Comparison of ENCODE assay signal across 8 cellular contexts in genomic region chr19:3699741-3700241, GRCh38. TPM values are rescaled to one million over a fixed set of nuclear protein-coding genes. Genes with fewer than 3 reads are reported as not detected.
DNase-seq lines count a peak whose midpoint lies in the region; ATAC-seq, FAIRE-seq and TF ChIP-seq lines count a peak whose summit lies in the region.

No MANE protein-coding gene starts in this region.

- POLR2A ChIA-PET in GM12878 (lab: Charles Lee) = interaction anchor here (1.2 to 3.4 kb wide), 3 partner anchors 12 to 32 kb away, joined by 3 to 13 read pairs (median 5); no protein-coding TSS in a partner anchor

- 0% methylated on average over 41 of the region's 43 CpGs for WGBS in GM12878 (ENCODE audit: insufficient coverage, insufficient replicate concordance, low lambda C conversion rate, missing lambda C conversion rate)
- WGBS in mesenchymal stem cell = under 1% methylated on average over 19 of the region's 43 CpGs

- TF ChIP-seq RAD21 in GM12878 (IDR thresholded peaks at IDR 0.05; ENCODE audit: insufficient read depth, low read depth, low read length) = no peak

- SMC1A ChIA-PET in GM12878 (lab: Charles Lee; ENCODE audit: uncharacterized antibody, unreplicated experiment) = interaction anchor here (1.5 to 1.6 kb wide), 2 partner anchors 10 to 11 kb away, joined by 4 to 5 read pairs; no protein-coding TSS in a partner anchor

- no peaks in the 10 kb centered on the region for H4K20me1 ChIP-seq in GM12878 (ENCODE audit: control insufficient read depth, insufficient read depth)

- H3K27me3 ChIP-seq in GM12878 (replicated peaks in 1 of 2; ENCODE audit: control insufficient read depth in 2 of 2, insufficient read depth in 2 of 2, low read length in 1 of 2) (no peaks in the 10 kb centered on the region), mesenchymal stem cell (ENCODE audit: control insufficient read depth in 1 of 2, insufficient read depth in 1 of 2, low read length in 2 of 2) (no peaks in the 10 kb centered on the region), uterus (no peaks in the 10 kb centered on the region)

- in situ Hi-C loops in GM12878 (cut with MboI) = loop anchor here (5.0 kb wide), 1 partner anchor 37 kb away; no protein-coding TSS in a partner anchor

- H3K27ac ChIP-seq in GM12878 (ENCODE audit: control insufficient read depth, insufficient read depth) = peak overlapping the region; percentile 69
- H3K27ac ChIP-seq in mesenchymal stem cell (ENCODE audit: low read length, poor library complexity, severe bottlenecking) = peak overlapping the region; percentile 69
- H3K27ac ChIP-seq in uterus = peak overlapping the region; percentile 80 to 88

- TF ChIP-seq EP300 in GM12878 (IDR thresholded peaks at IDR 0.05; ENCODE audit: borderline replicate concordance in 1 of 2, control insufficient read depth in 1 of 2, low read depth in 2 of 2, low read length in 2 of 2) = no peak

- peak overlapping the region; percentile 14 for H4K91ac ChIP-seq in mesenchymal stem cell (ENCODE audit: low read length)

- TF ChIP-seq CTCF in GM12878 (IDR thresholded peaks at IDR 0.05 in 2 of 3, conservative IDR thresholded peaks at IDR 0.05 in 1 of 3; ENCODE audit: control insufficient read depth in 2 of 3, extremely low read depth in 1 of 3, insufficient read depth in 1 of 3, low read depth in 3 of 3, low read length in 3 of 3) (no peak), uterus (IDR thresholded peaks at IDR 0.05) (no peak)

- CTCF ChIA-PET in GM12878 (lab: Yijun Ruan, JAX) = interaction anchor here (0.6 to 3.8 kb wide), 7 partner anchors 9 to 146 kb away, joined by 3 to 22 read pairs (median 3); no protein-coding TSS in a partner anchor

- peak overlapping the region; percentile 66 for H4K8ac ChIP-seq in mesenchymal stem cell (ENCODE audit: low read length)

- no peak for TF ChIP-seq POLR2A in GM12878 (IDR thresholded peaks at IDR 0.05; ENCODE audit: low read depth, low read length)
- no peak for TF ChIP-seq POLR2A in uterus (IDR thresholded peaks at IDR 0.05)

- H3K23ac ChIP-seq in mesenchymal stem cell (ENCODE audit: low read length in 2 of 2) = peak overlapping the region in 1 of 2 experiments; percentile 63

- H2BK120ac ChIP-seq in mesenchymal stem cell (ENCODE audit: low read depth, low read length) = peak overlapping the region; percentile 81

- RAD21 ChIA-PET in GM12878 (lab: Charles Lee; ENCODE audit: unreplicated experiment) = interaction anchor here (1.4 to 1.9 kb wide), 4 partner anchors 10 to 62 kb away, joined by 3 to 6 read pairs (median 4); partner anchors contain the start of genes APBA3 and MRPL54

- no peaks in the 10 kb centered on the region for H3K36me3 ChIP-seq in GM12878 (ENCODE audit: control insufficient read depth in 2 of 2, insufficient read depth in 2 of 2, low read length in 1 of 2)
- peaks cover 0 to 33% of the 10 kb centered on the region in 2 experiments for H3K36me3 ChIP-seq in mesenchymal stem cell (ENCODE audit: control insufficient read depth in 1 of 2, insufficient read depth in 2 of 2, low read depth in 1 of 2, low read length in 2 of 2)
- H3K36me3 ChIP-seq in uterus = no peaks in the 10 kb centered on the region

- H3K4me1 ChIP-seq in GM12878 (ENCODE audit: control insufficient read depth, insufficient read depth, low read length) (no peaks in the 10 kb centered on the region; the same call in 1 of the 2 replicates), mesenchymal stem cell (ENCODE audit: control insufficient read depth, insufficient read depth, low read depth, low read length) (peaks cover 35% of the 10 kb centered on the region), uterus (peaks cover 0 to 10% of the 10 kb centered on the region in 2 donors)

- no peaks in the 10 kb centered on the region for H3K79me1 ChIP-seq in mesenchymal stem cell (replicated peaks; ENCODE audit: low read length, poor library complexity, severe bottlenecking)

- H3K79me2 ChIP-seq in GM12878 (ENCODE audit: control insufficient read depth, insufficient read depth, low read length) = peaks cover 30% of the 10 kb centered on the region

- H3K9ac ChIP-seq in GM12878 (ENCODE audit: control insufficient read depth, insufficient read depth, low read length) = peak overlapping the region; percentile 80
- H3K9ac ChIP-seq in mesenchymal stem cell (ENCODE audit: low read length) = peak overlapping the region; percentile 92

- peak overlapping the region; percentile 88 for H3K4me3 ChIP-seq in GM12878
- peak overlapping the region; percentile 96 to 98 for H3K4me3 ChIP-seq in mesenchymal stem cell (ENCODE audit: insufficient read depth in 1 of 2, low read depth in 1 of 2, low read length in 2 of 2)
- peak overlapping the region; percentile 61 to 88 for H3K4me3 ChIP-seq in uterus

- no peak overlapping the region for H2AK5ac ChIP-seq in mesenchymal stem cell (ENCODE audit: low read length, severe bottlenecking)

- peak overlapping the region; percentile 63 for H2BK5ac ChIP-seq in mesenchymal stem cell (ENCODE audit: low read depth, low read length, poor library complexity, severe bottlenecking)

- H2BK15ac ChIP-seq in mesenchymal stem cell (ENCODE audit: low read depth, poor library complexity, severe bottlenecking) = peak overlapping the region; percentile 86

- H3K18ac ChIP-seq in mesenchymal stem cell (ENCODE audit: low read depth in 1 of 2, low read length in 2 of 2) = peak overlapping the region; percentile 80 to 98

- ATAC-seq in HG03442 (IDR thresholded peaks at IDR 0.05; ENCODE audit: unreplicated experiment) = peak; percentile 15
- no peak; the same call in 2 of the 3 replicates for ATAC-seq in GM12878
- ATAC-seq in activated CD4-positive, CD25-positive, alpha-beta regulatory T cell treated with anti-CD3 and anti-CD28 coated beads, Interleukin-2, amount 50 U/mL, for 24 hours = no peak
- no peak for ATAC-seq in GM18519 (IDR thresholded peaks at IDR 0.05; ENCODE audit: low FRiP score, unreplicated experiment)

- H3K14ac ChIP-seq in mesenchymal stem cell (ENCODE audit: low read length in 2 of 2) = peak overlapping the region; percentile 49 to 100

- H3K4ac ChIP-seq in mesenchymal stem cell (ENCODE audit: low read depth in 1 of 2, low read length in 2 of 2) = peak overlapping the region; percentile 82 to 97

- H3K9me3 ChIP-seq in GM12878 (replicated peaks; ENCODE audit: control insufficient read depth, insufficient read depth, low read length) = no peaks in the 10 kb centered on the region
- no peaks in the 10 kb centered on the region for H3K9me3 ChIP-seq in mesenchymal stem cell (ENCODE audit: control insufficient read depth, low read length)
- no peaks in the 10 kb centered on the region for H3K9me3 ChIP-seq in uterus

- H2BK12ac ChIP-seq in mesenchymal stem cell (ENCODE audit: low read length in 2 of 2) = peak overlapping the region in 1 of 2 experiments; percentile 85

- peak overlapping the region; percentile 89 for H3K4me2 ChIP-seq in GM12878 (ENCODE audit: control insufficient read depth, insufficient read depth)
- H3K4me2 ChIP-seq in mesenchymal stem cell (ENCODE audit: low read length, poor library complexity, severe bottlenecking) = peak overlapping the region; percentile 99

- DNase-seq in NCI-H748 (lab: John Stamatoyannopoulos, UW; ENCODE audit: unreplicated experiment) (peak; percentile 13), NCI-H748 treated with DMSO at 0.1 percent for 48 hours (lab: John Stamatoyannopoulos, UW) (no peak), GM12878 (ENCODE audit: low read depth, low spot score) (no peak), mesenchymal stem cell (no peak), uterus (no peak)

- BruUV-seq in GM12878 (replicated peaks; lab: Mats Ljungman, UMichigan) = no TSS peak

- FAIRE-seq in GM12878 (lab: Jason Lieb, UNC) = no peak

- intact Hi-C loops in GM12878 (cut with micrococcal nuclease; ENCODE audit: unreplicated experiment) = no loop called here
- intact Hi-C loops in uterus (cut with DNase I; ENCODE audit: low total_unique reads) = loop anchor here (2.0 kb wide), 1 partner anchor 33 kb away; no protein-coding TSS in a partner anchor

- peak overlapping the region; percentile 55 for H2AFZ ChIP-seq in GM12878 (ENCODE audit: control insufficient read depth, low read depth, low read length)
- no peak overlapping the region for H2AFZ ChIP-seq in mesenchymal stem cell (ENCODE audit: low read depth, low read length)

RNA-seq across cellular contexts. Expression of gene PIP5K1C, which starts 0.5 kb away (rescaled TPM):
- 29.0 and 34.7 TPM in 2 replicates for total RNA-seq in GM12878 (2013; cell fraction: nucleolus; rRNA removed)
- total RNA-seq in GM12878 (2014; rRNA removed) (4.5 and 6.0 TPM in 2 replicates), GM12878 (2014; rRNA removed; fragmentation: Illumina TruSeq; extraction: Trizol) (2.2 TPM in 2 replicates), GM12878 (2021) (19.0 and 19.6 TPM in 2 replicates), uterus (10 to 100 TPM in 3 of 4 donors, 1 to 10 TPM in 1; 6.2 to 77.5 (median 33.2) TPM)
- polyA plus RNA-seq in GM12878 (2011; ENCODE audit: low read depth) = 3.4 TPM
- polyA plus RNA-seq in GM12878 (2011; rRNA removed) (0.84 and 2.3 TPM in 2 replicates), GM12878 (2014; fragmentation: Illumina TruSeq; extraction: Trizol) (2.4 and 4.6 TPM in 2 replicates), GM12878 (2014; fragmentation: Nextera tagmentation; extraction: Ambion mirVana) (under 1 TPM; 0.39 to 0.46 TPM), GM12878 (2014; rRNA removed) (9.3 and 12.6 TPM in 2 replicates), GM12878 (2016; fragmentation: Nextera tagmentation; extraction: Ambion mirVana) (10 to 100 TPM in 1 of 2 experiments, 1 to 10 TPM in 1; 7.8 to 10.3 TPM)
- polyA plus RNA-seq in GM12878 (2011; cell fraction: cytosol; rRNA removed) = 3.4 and 3.6 TPM in 2 replicates
- 11.7 and 16.6 TPM in 2 replicates for polyA plus RNA-seq in GM12878 (2011; cell fraction: nucleus; rRNA removed)
- polyA plus RNA-seq in GM12878 (2012) = 12.8 and 13.0 TPM in 2 replicates
- 9.1 and 10.3 TPM in 2 replicates for polyA minus RNA-seq in GM12878 (2011; rRNA and poly(A)+ RNA removed)
- 7.8 and 10.0 TPM in 2 replicates for polyA minus RNA-seq in GM12878 (2011; cell fraction: cytosol; rRNA and poly(A)+ RNA removed)
- polyA minus RNA-seq in GM12878 (2011; cell fraction: nucleus; rRNA and poly(A)+ RNA removed) = 4.5 and 9.2 TPM in 2 replicates
- 52.2 TPM for polyA plus RNA-seq in mesenchymal stem cell (2013, experiment 1 of 2)
- 51.8 TPM for polyA plus RNA-seq in mesenchymal stem cell (2013, experiment 2 of 2)

RNA-seq across cellular contexts. Expression of gene TJP3, which starts 8.4 kb away (rescaled TPM):
- total RNA-seq in GM12878 (2013; cell fraction: nucleolus; rRNA removed) = not detected in 2 replicates
- total RNA-seq in GM12878 (2014; rRNA removed) (not detected in 2 replicates), GM12878 (2014; rRNA removed; fragmentation: Illumina TruSeq; extraction: Trizol) (not detected in 2 replicates), GM12878 (2021) (0.16 and 0.41 TPM in 2 replicates), uterus (1 to 10 TPM in 3 of 4 donors, under 1 TPM in 1; 0.37 to 7.4 (median 3.9) TPM)
- polyA plus RNA-seq in GM12878 (2011; ENCODE audit: low read depth) = not detected
- polyA plus RNA-seq in GM12878 (2011; rRNA removed) (0.06 and 0.18 TPM in 2 replicates), GM12878 (2014; fragmentation: Illumina TruSeq; extraction: Trizol) (not detected in 2 replicates), GM12878 (2014; fragmentation: Nextera tagmentation; extraction: Ambion mirVana) (not detected), GM12878 (2014; rRNA removed) (0.03 and 0.04 TPM in 2 replicates), GM12878 (2016; fragmentation: Nextera tagmentation; extraction: Ambion mirVana) (1 to 10 TPM in 1 of 2 experiments, not detected in 1; 1.2 TPM)
- 0.07 and 0.12 TPM in 2 replicates for polyA plus RNA-seq in GM12878 (2011; cell fraction: cytosol; rRNA removed)
- polyA plus RNA-seq in GM12878 (2011; cell fraction: nucleus; rRNA removed) = 0.19 and 0.51 TPM in 2 replicates
- polyA plus RNA-seq in GM12878 (2012) = 0.18 TPM in 1 of 2 replicates, not detected in the other
- polyA minus RNA-seq in GM12878 (2011; rRNA and poly(A)+ RNA removed) = 0.05 TPM in 1 of 2 replicates, not detected in the other
- polyA minus RNA-seq in GM12878 (2011; cell fraction: cytosol; rRNA and poly(A)+ RNA removed) = 0.80 TPM in 1 of 2 replicates, not detected in the other
- 0.48 TPM in 1 of 2 replicates, not detected in the other for polyA minus RNA-seq in GM12878 (2011; cell fraction: nucleus; rRNA and poly(A)+ RNA removed)
- not detected for polyA plus RNA-seq in mesenchymal stem cell (2013, experiment 1 of 2)
- polyA plus RNA-seq in mesenchymal stem cell (2013, experiment 2 of 2) = not detected
